In the genomic region with DNA sequence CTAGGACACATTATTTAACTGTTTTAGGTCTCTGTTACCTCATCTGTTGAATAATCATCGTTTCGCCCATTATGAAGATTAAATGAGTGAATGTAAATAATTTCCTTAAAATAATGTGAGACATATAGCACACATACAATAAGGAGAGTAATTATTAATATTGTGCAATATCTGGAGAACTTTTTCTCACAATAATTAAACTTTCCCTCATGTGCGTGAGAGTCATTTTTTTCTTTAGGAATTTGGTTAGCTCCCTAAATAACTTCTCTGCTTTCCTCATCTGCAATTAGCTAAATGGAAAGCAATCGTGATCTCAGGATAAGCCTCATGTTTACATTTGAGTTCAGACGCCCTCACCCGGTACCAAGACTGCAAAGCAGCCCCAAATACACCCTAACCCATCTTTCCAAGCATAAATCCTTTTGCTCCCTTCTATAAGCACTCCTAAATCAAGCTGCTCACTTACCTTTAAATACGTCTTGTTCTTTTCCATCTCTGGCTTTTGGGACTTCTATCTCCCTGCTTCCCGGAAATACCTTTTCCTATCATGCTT, we compare ENCODE assay signal across 14 cellular contexts.
DNase-seq lines count a peak whose midpoint lies in the region; ATAC-seq and TF ChIP-seq lines count a peak whose summit lies in the region.
"Had no signal": no experiment of that assay in that cellular context is flagged by ENCODE, and none has a peak within 500 bp of the region (broad histone marks: within the 10 kb centered on the region; RNA-seq: fewer than 3 reads in every experiment).

No MANE protein-coding gene starts in this region.

- H3K27ac ChIP-seq in WERI-Rb-1, result no peak overlapping the region
- H3K27ac ChIP-seq: body of pancreas had no signal

- no peaks in the 10 kb centered on the region for H3K36me3 ChIP-seq in WERI-Rb-1

- no peak overlapping the region for H3K4me3 ChIP-seq in WERI-Rb-1 (ENCODE audit: low read depth, low read length)
- H3K4me3 ChIP-seq: body of pancreas had no signal

- no peaks in the 10 kb centered on the region for H3K9me3 ChIP-seq in WERI-Rb-1 (ENCODE audit: severe bottlenecking)
- H3K9me3 ChIP-seq: body of pancreas had no signal

- ATAC-seq in GM19351 (IDR thresholded peaks at IDR 0.05; ENCODE audit: unreplicated experiment), result no peak
- ATAC-seq: activated T-cell treated with anti-CD3 and anti-CD28 coated beads, Interleukin-2, amount 50 U/mL, for 72 hours; body of pancreas had no signal

- H3K27me3 ChIP-seq in WERI-Rb-1 (ENCODE audit: insufficient read depth, low read depth, severe bottlenecking), result no peaks in the 10 kb centered on the region
- H3K27me3 ChIP-seq: body of pancreas had no signal

- TF ChIP-seq CTCF in WERI-Rb-1 (IDR thresholded peaks at IDR 0.05; ENCODE audit: low read depth, low read length), result peak; percentile 66

- DNase-seq in EH (ENCODE audit: low read depth), result peak; percentile 1
- DNase-seq in NAMALWA (ENCODE audit: low spot score), result peak; percentile 13
- peak; percentile 41 for DNase-seq in WERI-Rb-1
- peak; percentile 29 for DNase-seq in iPS-NIHi11 (ENCODE audit: low spot score)
- DNase-seq in NCI-H2081 (lab: John Stamatoyannopoulos, UW), result no peak
- DNase-seq in NK-92 treated with Interleukin-12 subunit alpha and Interleukin-12 subunit beta, amount 100 ng/mL, for 24 hours (lab: John Stamatoyannopoulos, UW), result no peak
- no peak for DNase-seq in COR-L47 (lab: John Stamatoyannopoulos, UW)
- DNase-seq: activated CD4-positive, alpha-beta T cell treated with anti-CD3 and anti-CD28 coated beads for 48 hours; activated T-cell treated with anti-CD3 and anti-CD28 coated beads, Interleukin-2, amount 50 U/mL, for 72 hours; body of pancreas; C1 segment of cervical spinal cord; NCI-H774; SW 1271 had no signal

Comparison
In these comparisons a context has a peak if more than half of its experiments do, and no peak if none do; other contexts are left out.
1. DNase-seq: peak in EH (single experiment), NAMALWA (single experiment), WERI-Rb-1 (single experiment) and iPS-NIHi11 (single experiment); none in NCI-H2081 (0 of 2), NK-92 treated with Interleukin-12 subunit alpha and Interleukin-12 subunit beta, amount 100 ng/mL, for 24 hours (single experiment) and COR-L47 (single experiment).